Comparison of ENCODE assay signal across 13 cellular contexts in genomic region chr9:134205636-134206316, GRCh38. TPM values are rescaled to one million over a fixed set of nuclear protein-coding genes. Genes with fewer than 3 reads are reported as not detected.
DNase-seq lines count a peak whose midpoint lies in the region; ATAC-seq, FAIRE-seq and TF ChIP-seq lines count a peak whose summit lies in the region.
"Had no signal": no experiment of that assay in that cellular context is flagged by ENCODE, and none has a peak within 500 bp of the region (broad histone marks: within the 10 kb centered on the region; RNA-seq: fewer than 3 reads in every experiment).

No MANE protein-coding gene starts in this region.

- no peak overlapping the region for H2AFZ ChIP-seq in hepatocyte

- no peaks in the 10 kb centered on the region for H3K9me2 ChIP-seq in hepatocyte (replicated peaks; ENCODE audit: insufficient read depth)

- H3K56ac ChIP-seq in mesendoderm (ENCODE audit: low read length), result no peak overlapping the region

- H3K18ac ChIP-seq in mesendoderm (ENCODE audit: low read length), result no peak overlapping the region

- H3K27me3 Mint-ChIP-seq in chondrocyte (ENCODE audit: low read depth), result no peaks in the 10 kb centered on the region
- no peaks in the 10 kb centered on the region for H3K27me3 Mint-ChIP-seq in stimulated activated naive CD8-positive, alpha-beta T cell treated with anti-CD3 and anti-CD28 coated beads, Interleukin-15, amount 100 ng/mL, for 72 hours

- no peak overlapping the region for H3K4me3 Mint-ChIP-seq in chondrocyte (ENCODE audit: unreplicated experiment)
- no peak overlapping the region for H3K4me3 Mint-ChIP-seq in stimulated activated naive CD8-positive, alpha-beta T cell treated with anti-CD3 and anti-CD28 coated beads, Interleukin-15, amount 100 ng/mL, for 72 hours
- H3K4me3 Mint-ChIP-seq: CD4-positive, CD25-positive, alpha-beta regulatory T cell had no signal

- no peak for FAIRE-seq in H54 (lab: Jason Lieb, UNC)
- FAIRE-seq: H1 had no signal

- H3K4me3 ChIP-seq in mesendoderm (ENCODE audit: low read length) (no peak overlapping the region), hepatocyte (no peak overlapping the region)
- H3K4me3 ChIP-seq: Peyer's patch had no signal

- no peaks in the 10 kb centered on the region for H3K36me3 ChIP-seq in mesendoderm (ENCODE audit: control insufficient read depth, insufficient read depth, low read length)
- H3K36me3 ChIP-seq in hepatocyte (replicated peaks; ENCODE audit: insufficient read depth, low read depth), result no peaks in the 10 kb centered on the region
- H3K36me3 ChIP-seq: Peyer's patch had no signal

- peaks cover 19% of the 10 kb centered on the region for H3K4me1 Mint-ChIP-seq in chondrocyte (ENCODE audit: low read depth)
- H3K4me1 Mint-ChIP-seq in stimulated activated naive CD8-positive, alpha-beta T cell treated with anti-CD3 and anti-CD28 coated beads, Interleukin-15, amount 100 ng/mL, for 72 hours, result no peaks in the 10 kb centered on the region

- DNase-seq in AG20443 (ENCODE audit: low spot score), result peak; percentile 75
- peak; percentile 26 to 31 for DNase-seq in NCI-H1930 (lab: John Stamatoyannopoulos, UW)
- peak; percentile 15 for DNase-seq in chondrocyte (ENCODE audit: low spot score)
- peak; percentile 72 for DNase-seq in mesendoderm
- no peak for DNase-seq in hepatocyte (ENCODE audit: low spot score)
- no peak for DNase-seq in stimulated activated naive CD8-positive, alpha-beta T cell treated with anti-CD3 and anti-CD28 coated beads, Interleukin-15, amount 100 ng/mL, for 72 hours
- no peak for DNase-seq in H54 (ENCODE audit: insufficient read length, low spot score)
- DNase-seq: CD4-positive, CD25-positive, alpha-beta regulatory T cell had no signal

- H3K79me1 ChIP-seq in mesendoderm (ENCODE audit: low read length), result no peaks in the 10 kb centered on the region

- H3K9ac ChIP-seq in mesendoderm (ENCODE audit: low read length), result no peak overlapping the region

- H2BK5ac ChIP-seq in mesendoderm (ENCODE audit: low read length), result no peak overlapping the region

- H3K27me3 ChIP-seq in mesendoderm (ENCODE audit: insufficient read depth, low read length, poor library complexity), result no peaks in the 10 kb centered on the region
- no peaks in the 10 kb centered on the region for H3K27me3 ChIP-seq in hepatocyte
- H3K27me3 ChIP-seq: Peyer's patch had no signal

- no peak overlapping the region for H2BK15ac ChIP-seq in mesendoderm (replicated peaks; ENCODE audit: low read depth)

- H4K8ac ChIP-seq in mesendoderm (ENCODE audit: low read depth, low read length), result no peak overlapping the region

- ATAC-seq in stimulated activated naive CD8-positive, alpha-beta T cell treated with anti-CD3 and anti-CD28 coated beads, Interleukin-15, amount 100 ng/mL, for 72 hours, result no peak
- ATAC-seq in GM18868 (IDR thresholded peaks at IDR 0.05; ENCODE audit: unreplicated experiment), result no peak

- WGBS in mesendoderm (ENCODE audit: extremely low coverage, insufficient coverage, low lambda C conversion rate), result no CpG with 5 or more reads among the region's 25 CpGs
- 86% methylated on average over 25 of the region's 25 CpGs for WGBS in hepatocyte (ENCODE audit: low lambda C conversion rate, missing lambda C conversion rate)

- peaks cover 22% of the 10 kb centered on the region for H3K9me3 Mint-ChIP-seq in chondrocyte (ENCODE audit: low read depth)
- peaks cover 4 to 15% of the 10 kb centered on the region in 2 donors for H3K9me3 Mint-ChIP-seq in stimulated activated naive CD8-positive, alpha-beta T cell treated with anti-CD3 and anti-CD28 coated beads, Interleukin-15, amount 100 ng/mL, for 72 hours

- TF ChIP-seq POLR2A in H54 (IDR thresholded peaks at IDR 0.05; ENCODE audit: low read depth, low read length), result no peak

- TF ChIP-seq CTCF in chondrocyte (IDR thresholded peaks at IDR 0.05) (no peak), hepatocyte (IDR thresholded peaks at IDR 0.05; ENCODE audit: poor library complexity) (no peak)

- no peak overlapping the region for H4K5ac ChIP-seq in mesendoderm (ENCODE audit: low read length)

- no peak overlapping the region for H3K4me2 ChIP-seq in mesendoderm (ENCODE audit: low read length)
- H3K4me2 ChIP-seq in hepatocyte, result no peak overlapping the region

- H3K4me1 ChIP-seq in mesendoderm (ENCODE audit: control insufficient read depth, low read depth, low read length), result no peaks in the 10 kb centered on the region
- H3K4me1 ChIP-seq in hepatocyte (ENCODE audit: insufficient read depth), result peaks cover 7% of the 10 kb centered on the region

- no peak overlapping the region for H3K27ac ChIP-seq in mesendoderm (ENCODE audit: low read depth, low read length)
- no peak overlapping the region for H3K27ac ChIP-seq in hepatocyte

- H2AK5ac ChIP-seq in mesendoderm (ENCODE audit: low read length), result no peak overlapping the region

- H3K9me3 ChIP-seq in hepatocyte (ENCODE audit: low read depth), result no peaks in the 10 kb centered on the region
- H3K9me3 ChIP-seq: Peyer's patch had no signal

- H3K36me3 Mint-ChIP-seq in chondrocyte (ENCODE audit: low read depth), result peaks cover 3% of the 10 kb centered on the region
- H3K36me3 Mint-ChIP-seq: CD4-positive, CD25-positive, alpha-beta regulatory T cell had no signal

- H3K4ac ChIP-seq in mesendoderm (ENCODE audit: low read depth, low read length), result no peak overlapping the region

- no peak overlapping the region for H3K23ac ChIP-seq in mesendoderm (ENCODE audit: low read length)

- H3K79me2 ChIP-seq in mesendoderm (ENCODE audit: control insufficient read depth, insufficient read depth, low read length) (no peaks in the 10 kb centered on the region), hepatocyte (no peaks in the 10 kb centered on the region)

- no peak overlapping the region for H3K27ac Mint-ChIP-seq in chondrocyte (ENCODE audit: unreplicated experiment)
- H3K27ac Mint-ChIP-seq in stimulated activated naive CD8-positive, alpha-beta T cell treated with anti-CD3 and anti-CD28 coated beads, Interleukin-15, amount 100 ng/mL, for 72 hours, result no peak overlapping the region
- H3K27ac Mint-ChIP-seq: CD4-positive, CD25-positive, alpha-beta regulatory T cell had no signal

- no peak overlapping the region for H2BK120ac ChIP-seq in mesendoderm (ENCODE audit: low read depth, low read length)

- no peaks in the 10 kb centered on the region for H4K20me1 ChIP-seq in hepatocyte (ENCODE audit: insufficient read depth, poor library complexity, severe bottlenecking)

RNA-seq across cellular contexts. Expression of gene RNU6ATAC, which starts 41.4 kb away (rescaled TPM):
- total RNA-seq in chondrocyte, result 27.7 to 40.8 TPM (median 32.9 TPM) in 3 replicates
- not detected for polyA plus RNA-seq in mesendoderm (2013, experiment 1 of 2)
- not detected for polyA plus RNA-seq in mesendoderm (2013, experiment 2 of 2)
- not detected in 2 replicates for total RNA-seq in hepatocyte
- not detected in 2 replicates for polyA plus RNA-seq in hepatocyte
- total RNA-seq: Peyer's patch, renal cortical epithelial cell had no signal
- polyA plus RNA-seq: adipose tissue; CD4-positive, CD25-positive, alpha-beta regulatory T cell; H1 had no signal

Comparison
In these comparisons a context has a peak if more than half of its experiments do, and no peak if none do; other contexts are left out.
1. DNase-seq: peak in AG20443 (single experiment), NCI-H1930 (2 of 2), chondrocyte (single experiment) and mesendoderm (single experiment); none in hepatocyte (single experiment), stimulated activated naive CD8-positive, alpha-beta T cell treated with anti-CD3 and anti-CD28 coated beads, Interleukin-15, amount 100 ng/mL, for 72 hours (0 of 2) and H54 (single experiment).
2. RNA of gene RNU6ATAC, which starts 41.4 kb away (total RNA-seq): 27.7 to 40.8 TPM in chondrocyte; not detected in hepatocyte; every median in the first group is over 10 times any median in the second.